1 cellular context compared by ENCODE assay signal in genomic region chr12:48682927-48683326, GRCh38.
TF ChIP-seq lines count a peak whose summit lies in the region.

No MANE protein-coding gene starts in this region.

TF ChIP-seq in H1, 55 proteins besides CTCF, POLR2A, EP300 and RAD21:
- TF ChIP-seq CREB1 (IDR thresholded peaks at IDR 0.05) (no peak), USF2 (IDR thresholded peaks at IDR 0.05; ENCODE audit: low read length) (no peak), TAF7 (optimal IDR thresholded peaks at IDR 0.05; ENCODE audit: borderline replicate concordance, low read depth, low read length) (no peak), BCL11A (IDR thresholded peaks at IDR 0.05; ENCODE audit: low read depth in 2 of 2, low read length in 2 of 2) (no peak), RBBP5 (IDR thresholded peaks at IDR 0.05; ENCODE audit: borderline replicate concordance, low read depth, low read length) (no peak), MAFK (IDR thresholded peaks at IDR 0.05; ENCODE audit: low read depth, low read length) (no peak), TBP (IDR thresholded peaks at IDR 0.05; ENCODE audit: low read depth, low read length) (no peak), HDAC2 (IDR thresholded peaks at IDR 0.05; ENCODE audit: borderline replicate concordance in 1 of 2, low read depth in 2 of 2, low read length in 2 of 2) (no peak), KDM4A (IDR thresholded peaks at IDR 0.05; ENCODE audit: low read depth, low read length, severe bottlenecking) (no peak)
